ENCODE assay signal across 9 cellular contexts in the genomic region with DNA sequence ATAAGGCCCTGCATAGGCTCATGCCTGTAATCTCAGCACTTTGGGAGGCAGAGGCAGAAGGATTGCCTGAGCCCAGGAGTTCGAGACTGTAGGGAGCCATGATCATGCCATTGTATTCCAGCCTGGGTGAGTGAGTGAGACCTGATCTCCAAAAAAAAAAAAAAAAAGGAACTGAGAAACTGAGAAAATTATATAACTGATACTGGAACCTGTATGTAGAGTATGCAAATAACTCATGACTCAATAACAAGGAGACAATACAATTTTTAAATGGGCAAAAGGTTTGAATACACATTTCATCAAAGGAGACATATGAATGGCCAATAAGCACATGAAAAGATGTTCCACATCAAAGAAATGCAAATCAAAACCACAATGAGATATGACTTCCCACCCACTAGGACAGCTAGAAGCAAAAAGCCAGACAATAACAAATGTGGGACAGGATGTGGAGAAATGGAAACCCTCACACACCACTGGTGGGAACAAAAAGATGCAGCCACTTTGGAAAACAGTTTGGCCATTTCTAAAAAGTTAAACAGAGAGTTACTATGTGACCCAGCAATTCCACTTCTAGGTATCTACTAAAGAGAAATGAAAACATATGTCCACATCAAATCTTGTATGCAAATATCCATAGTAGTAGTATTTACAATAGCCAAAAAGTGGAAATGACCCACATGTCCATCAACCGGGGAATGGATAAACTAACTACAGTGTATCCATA.
DNase-seq lines count a peak whose midpoint lies in the region; ATAC-seq lines count a peak whose summit lies in the region.
"Had no signal": no experiment of that assay in that cellular context is flagged by ENCODE, and none has a peak within 500 bp of the region (broad histone marks: within the 10 kb centered on the region; RNA-seq: fewer than 3 reads in every experiment).

No MANE protein-coding gene starts in this region.

- peaks cover 7% of the 10 kb centered on the region for H3K36me3 Mint-ChIP-seq in IgD-negative memory B cell

- no peaks in the 10 kb centered on the region for H3K27me3 ChIP-seq in H7 (ENCODE audit: control insufficient read depth, insufficient read depth, low read length)

- H3K4me3 ChIP-seq in H7 (ENCODE audit: insufficient read depth, low read depth, low read length), result no peak overlapping the region

- peak overlapping the region; percentile 86 to 95 (median 90) for H3K27ac Mint-ChIP-seq in IgD-negative memory B cell

- H3K4me3 Mint-ChIP-seq in IgD-negative memory B cell, result peak overlapping the region; percentile 40 to 80 (median 54)

- H3K36me3 ChIP-seq in H7 (replicated peaks; ENCODE audit: control insufficient read depth, insufficient read depth, low read length), result no peaks in the 10 kb centered on the region

- H3K27me3 Mint-ChIP-seq in IgD-negative memory B cell, result no peaks in the 10 kb centered on the region

- H3K4me1 Mint-ChIP-seq in IgD-negative memory B cell, result peaks cover 46 to 78% (median 60%) of the 10 kb centered on the region in 3 donors

- ATAC-seq in GM18517 (IDR thresholded peaks at IDR 0.05; ENCODE audit: unreplicated experiment) (peak; percentile 81), GM21737 (IDR thresholded peaks at IDR 0.05; ENCODE audit: unreplicated experiment) (peak; percentile 42)

- DNase-seq in dermis microvascular lymphatic vessel endothelial cell (ENCODE audit: low read depth in 2 of 2), result peak; percentile 56 to 80
- DNase-seq in H7, result no peak
- no peak for DNase-seq in occipital lobe (lab: John Stamatoyannopoulos, UW)
- no peak for DNase-seq in NCI-H1694 treated with DMSO at 0.1 percent for 48 hours (lab: John Stamatoyannopoulos, UW)
- no peak for DNase-seq in NCI-H1694 (lab: John Stamatoyannopoulos, UW)
- DNase-seq: foreskin melanocyte had no signal

- no peaks in the 10 kb centered on the region for H3K9me3 Mint-ChIP-seq in IgD-negative memory B cell

Comparison
In these comparisons a context has a peak if more than half of its experiments do, and no peak if none do; other contexts are left out.
1. DNase-seq: peak in dermis microvascular lymphatic vessel endothelial cell (2 of 2); none in H7 (single experiment), occipital lobe (single experiment), NCI-H1694 treated with DMSO at 0.1 percent for 48 hours (single experiment) and NCI-H1694 (single experiment).